ENCODE assay signal across 19 cellular contexts in genomic region chr9:114410910-114411309, GRCh38. TPM values are rescaled to one million over a fixed set of nuclear protein-coding genes. Genes with fewer than 3 reads are reported as not detected.
DNase-seq lines count a peak whose midpoint lies in the region; ATAC-seq, FAIRE-seq and TF ChIP-seq lines count a peak whose summit lies in the region.
"Had no signal": no experiment of that assay in that cellular context is flagged by ENCODE, and none has a peak within 500 bp of the region (broad histone marks: within the 10 kb centered on the region; RNA-seq: fewer than 3 reads in every experiment).

No MANE protein-coding gene starts in this region.

- peak; percentile 4 for DNase-seq in Right ventricle myocardium inferior (ENCODE audit: missing footprints)
- no peak for DNase-seq in left cardiac atrium
- DNase-seq in bronchial epithelial cell (ENCODE audit: low read depth) = peak; percentile 84
- peak; percentile 97 to 98 for DNase-seq in foreskin keratinocyte
- DNase-seq in midbrain (lab: John Stamatoyannopoulos, UW) = no peak
- DNase-seq in pancreas = no peak
- DNase-seq in substantia nigra (lab: John Stamatoyannopoulos, UW) = no peak
- DNase-seq: ACHN; BE2C; CD4-positive, alpha-beta memory T cell; DMS53; GF-D8; IMR-90 had no signal

- H3K4me3 ChIP-seq in bronchial epithelial cell (ENCODE audit: low read depth, low read length) = no peak overlapping the region
- H3K4me3 ChIP-seq in pancreas = no peak overlapping the region

- H3K9me3 ChIP-seq in pancreas = no peaks in the 10 kb centered on the region
- H3K9me3 ChIP-seq: BE2C had no signal

- H3K27me3 ChIP-seq in bronchial epithelial cell (ENCODE audit: control insufficient read depth, insufficient read depth, low read length) (peaks cover 2% of the 10 kb centered on the region), foreskin keratinocyte (no peaks in the 10 kb centered on the region), pancreas (no peaks in the 10 kb centered on the region)
- H3K27me3 ChIP-seq: BE2C had no signal

- H3K27ac ChIP-seq in foreskin keratinocyte (no peak overlapping the region), pancreas (no peak overlapping the region), substantia nigra (ENCODE audit: low read depth, low read length, poor library complexity, severe bottlenecking) (no peak overlapping the region)
- H3K27ac ChIP-seq: C4-2B, HL-60 had no signal

- no peaks in the 10 kb centered on the region for H3K36me3 ChIP-seq in bronchial epithelial cell (ENCODE audit: control insufficient read depth, insufficient read depth, low read length)
- H3K36me3 ChIP-seq in pancreas = no peaks in the 10 kb centered on the region
- H3K36me3 ChIP-seq: BE2C had no signal

- no peak for TF ChIP-seq CTCF in bronchial epithelial cell (IDR thresholded peaks at IDR 0.05; ENCODE audit: insufficient read depth, low read length, severe bottlenecking)
- TF ChIP-seq CTCF in foreskin keratinocyte (conservative IDR thresholded peaks at IDR 0.05) = no peak
- no peak for TF ChIP-seq CTCF in pancreas (IDR thresholded peaks at IDR 0.05)

- FAIRE-seq in bronchial epithelial cell (lab: Jason Lieb, UNC) = peak; percentile 32
- no peak for FAIRE-seq in pancreas (lab: Jason Lieb, UNC)
- FAIRE-seq: D721Med, H54 had no signal

- H3K4me1 ChIP-seq in foreskin keratinocyte (no peaks in the 10 kb centered on the region), pancreas (no peaks in the 10 kb centered on the region)
- H3K4me1 ChIP-seq: BE2C had no signal

- ATAC-seq in Right ventricle myocardium inferior (no peak), left cardiac atrium (no peak), foreskin keratinocyte (peak; percentile 68), pancreas (no peak), GM18870 (IDR thresholded peaks at IDR 0.05; ENCODE audit: unreplicated experiment) (no peak)
- ATAC-seq: HCT116 had no signal

- 91 to 93% methylated on average over 8 of the region's 8 CpGs for WGBS in pancreas, 2 donors

- intact Hi-C loops in Right ventricle myocardium inferior (cut with DNase I) = no loop called here
- intact Hi-C loops in left cardiac atrium (cut with DNase I) = loop anchor here in 1 of 2 donors (10.0 kb wide), 2 partner anchors 244 to 604 kb away; partner anchors contain the start of gene TEX53
- intact Hi-C loops in pancreas (cut with DNase I) = no loop called here

RNA-seq across cellular contexts. Expression of gene AKNA, which starts 23.1 kb away (rescaled TPM):
- total RNA-seq in Right ventricle myocardium inferior = 7.1 TPM
- 10 to 100 TPM in 1 of 2 donors, 1 to 10 TPM in 1; 9.1 to 13.0 TPM for total RNA-seq in left cardiac atrium
- 2.6 and 3.7 TPM in 2 replicates for total RNA-seq in bronchial epithelial cell
- total RNA-seq in foreskin keratinocyte = 5.4 and 7.9 TPM in 2 replicates
- polyA plus RNA-seq in foreskin keratinocyte = 4.0 and 5.8 TPM in 2 replicates
- total RNA-seq in pancreas = 10 to 100 TPM in 3 of 6 donors, 1 to 10 TPM in 3; 5.4 to 18.0 (median 10.8) TPM
- polyA plus RNA-seq in pancreas = 10 to 100 TPM in 1 of 2 donors, 1 to 10 TPM in 1; 6.9 to 11.8 TPM

Comparison
In these comparisons a context has a peak if more than half of its experiments do, and no peak if none do; other contexts are left out.
1. DNase-seq: peak in Right ventricle myocardium inferior (single experiment), bronchial epithelial cell (single experiment) and foreskin keratinocyte (2 of 2); none in left cardiac atrium (single experiment), midbrain (single experiment), pancreas (0 of 6) and substantia nigra (0 of 49).